Comparison of ENCODE assay signal across 25 cellular contexts in genomic region chr17:79399610-79400144, GRCh38.
"Had no signal": no experiment of that assay in that cellular context is flagged by ENCODE, and none has a peak within 500 bp of the region (broad histone marks: within the 10 kb centered on the region; RNA-seq: fewer than 3 reads in every experiment).

No MANE protein-coding gene starts in this region.

- ATAC-seq: heart right ventricle; left colon; left ventricle myocardium superior; natural killer cell treated with Interleukin-12 subunit alpha and Interleukin-12 subunit beta and Interleukin-15 and Interleukin-18, amount 100 ng/mL, for 72 hours; right cardiac atrium; stimulated activated effector memory CD8-positive, alpha-beta T cell treated with anti-CD3 and anti-CD28 coated beads, Interleukin-12 subunit alpha, Interleukin-12 subunit beta, amount 100 ng/mL, for 72 hours had no signal

- H3K27ac ChIP-seq: esophagus squamous epithelium, heart right ventricle, prostate gland, sigmoid colon, stomach, testis, tibial artery had no signal

- H3K4me1 ChIP-seq: prostate gland, testis had no signal

- H3K9me3 ChIP-seq: esophagus squamous epithelium, heart right ventricle, prostate gland, sigmoid colon, stomach, testis, tibial artery had no signal

- H3K4me3 ChIP-seq: esophagus squamous epithelium, heart right ventricle, lung, prostate gland, sigmoid colon, stomach, testis, tibial artery had no signal

- H3K36me3 ChIP-seq: esophagus squamous epithelium, heart right ventricle, prostate gland, stomach, tibial artery had no signal

- H3K27me3 ChIP-seq: testis had no signal

- DNase-seq: cortex of kidney; effector memory CD8-positive, alpha-beta T cell; erythroblast; esophagus squamous epithelium; foreskin melanocyte; glutamatergic neuron; heart right ventricle; hippocampal formation; kidney glomerular epithelial cell; left colon; left ventricle myocardium superior; naive B cell; nucleus accumbens; sigmoid colon; stimulated activated CD4-positive, alpha-beta T cell treated with anti-CD3 and anti-CD28 coated beads, Interleukin-2, amount 100 ng/mL, for 24 hours; stimulated activated CD4-positive, alpha-beta T cell treated with anti-CD3 and anti-CD28 coated beads, Interleukin-4, amount 100 ng/mL, for 24 hours; stimulated activated naive CD4-positive, alpha-beta T cell treated with Interleukin-2 at 50 U/mL for 16 hours; stomach; testis; tibial artery had no signal
